30 cellular contexts compared by ENCODE assay signal in the genomic region with DNA sequence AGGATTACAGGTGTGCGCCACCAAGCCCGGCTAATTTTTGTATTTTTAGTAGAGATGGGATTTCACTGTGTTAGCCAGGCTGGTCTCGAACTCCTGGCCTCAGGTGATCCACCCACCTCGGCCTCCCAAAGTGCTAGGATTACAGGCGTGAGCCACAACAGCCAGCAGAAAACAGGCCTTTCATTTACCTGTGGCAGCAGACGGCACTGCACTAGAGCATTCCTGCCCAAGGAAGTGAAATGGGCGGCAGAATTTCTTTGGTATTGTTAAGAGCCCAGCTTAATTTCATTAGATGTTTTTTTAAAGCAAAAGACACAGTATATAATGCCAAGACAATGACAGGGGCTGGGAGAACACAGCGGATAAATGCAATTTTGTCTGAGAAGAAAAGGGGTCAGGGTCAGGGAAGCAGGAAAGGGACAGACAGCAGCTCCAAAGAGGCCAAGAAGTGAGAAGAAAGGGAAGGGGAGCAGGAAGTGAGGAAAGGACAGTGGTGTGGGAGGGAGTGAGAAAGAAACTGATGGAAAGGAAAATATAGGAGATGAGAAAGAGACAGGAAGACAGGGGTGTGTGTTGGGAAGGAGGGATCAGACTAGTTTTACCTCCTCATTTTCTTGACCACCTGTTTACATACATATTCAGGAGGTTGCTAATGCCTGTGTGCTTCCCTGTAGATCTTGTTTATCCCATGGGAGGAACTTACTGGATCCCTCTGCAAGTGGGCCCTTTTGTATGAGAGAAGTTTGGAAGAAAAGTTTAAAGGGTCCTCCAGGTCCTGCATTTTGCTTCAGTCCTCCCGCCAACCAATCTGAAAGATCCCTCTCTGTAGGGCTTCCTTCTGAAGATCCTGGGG.
"Had no signal": no experiment of that assay in that cellular context is flagged by ENCODE, and none has a peak within 500 bp of the region (broad histone marks: within the 10 kb centered on the region; RNA-seq: fewer than 3 reads in every experiment).

No MANE protein-coding gene starts in this region.

- H3K9ac ChIP-seq: parathyroid adenoma had no signal

- H3K9me3 Mint-ChIP-seq: activated naive CD4-positive, alpha-beta T cell treated with anti-CD3 and anti-CD28 coated beads for 36 hours; activated naive CD8-positive, alpha-beta T cell treated with anti-CD3 and anti-CD28 coated beads for 36 hours; activated T-helper 1 cell treated with anti-CD3 and anti-CD28 coated beads, Interleukin-12 subunit alpha, Interleukin-12 subunit beta, Interleukin-2, Interleukin-4 antibody, amounts not matched to agents 30 ng/mL and 10 ng/mL and 1 ng/mL, durations not matched to agents 14 hours and 24 hours and 36 hours; naive B cell; T-helper 2 cell treated with Interferon-gamma antibody and Interleukin-4, amounts not matched to agents 5 μg/mL and 100 μg/mL, for 36 hours had no signal

- H3K27me3 Mint-ChIP-seq: activated naive CD8-positive, alpha-beta T cell treated with anti-CD3 and anti-CD28 coated beads for 36 hours; brain; naive B cell had no signal

- H3K27ac Mint-ChIP-seq: activated naive CD4-positive, alpha-beta T cell treated with anti-CD3 and anti-CD28 coated beads for 36 hours; activated naive CD8-positive, alpha-beta T cell treated with anti-CD3 and anti-CD28 coated beads for 36 hours; activated T-helper 1 cell treated with anti-CD3 and anti-CD28 coated beads, Interleukin-12 subunit alpha, Interleukin-12 subunit beta, Interleukin-2, Interleukin-4 antibody, amounts not matched to agents 30 ng/mL and 10 ng/mL and 1 ng/mL, durations not matched to agents 14 hours and 24 hours and 36 hours; T-helper 2 cell treated with Interferon-gamma antibody and Interleukin-4, amounts not matched to agents 5 μg/mL and 100 μg/mL, for 36 hours had no signal

- H3K36me3 ChIP-seq: ascending aorta, cardiac muscle cell, heart right ventricle, left ventricle myocardium inferior, suprapubic skin, tibial nerve had no signal

- H3K4me3 Mint-ChIP-seq: activated naive CD4-positive, alpha-beta T cell treated with anti-CD3 and anti-CD28 coated beads for 36 hours; activated naive CD8-positive, alpha-beta T cell treated with anti-CD3 and anti-CD28 coated beads for 36 hours; activated T-helper 1 cell treated with anti-CD3 and anti-CD28 coated beads, Interleukin-12 subunit alpha, Interleukin-12 subunit beta, Interleukin-2, Interleukin-4 antibody, amounts not matched to agents 30 ng/mL and 10 ng/mL and 1 ng/mL, durations not matched to agents 14 hours and 24 hours and 36 hours; brain; naive B cell; T-helper 2 cell treated with Interferon-gamma antibody and Interleukin-4, amounts not matched to agents 5 μg/mL and 100 μg/mL, for 36 hours had no signal

- DNase-seq: activated CD4-positive, alpha-beta T cell treated with anti-CD3 and anti-CD28 coated beads for 4 hours; activated CD4-positive, alpha-beta T cell treated with anti-CD3 and anti-CD28 coated beads, Interleukin-2, amount 50 U/mL, for 4 hours; activated CD8-positive, alpha-beta memory T cell treated with anti-CD3 and anti-CD28 coated beads, Interleukin-2, amount 50 U/mL, for 4 hours; activated effector memory CD4-positive, alpha-beta T cell treated with anti-CD3 and anti-CD28 coated beads, Interleukin-2, amount 50 U/mL, for 16 hours; activated naive CD4-positive, alpha-beta T cell treated with anti-CD3 and anti-CD28 coated beads for 36 hours; activated naive CD8-positive, alpha-beta T cell treated with anti-CD3 and anti-CD28 coated beads for 36 hours; activated T-cell treated with anti-CD3 and anti-CD28 coated beads, Interleukin-2, amount 50 U/mL, for 1 hour; dorsolateral prefrontal cortex; effector memory CD4-positive, alpha-beta T cell; foreskin fibroblast; heart right ventricle; islet precursor cell; left ventricle myocardium inferior; naive B cell; occipital lobe; psoas muscle; stimulated activated CD4-positive, alpha-beta T cell treated with anti-CD3 and anti-CD28 coated beads, Interleukin-15, amount 100 ng/mL, for 24 hours; stimulated activated CD4-positive, alpha-beta T cell treated with anti-CD3 and anti-CD28 coated beads, Interleukin-2, amount 100 ng/mL, for 24 hours; stimulated activated naive CD4-positive, alpha-beta T cell; T-helper 1 cell had no signal

- H3K36me3 Mint-ChIP-seq: activated naive CD8-positive, alpha-beta T cell treated with anti-CD3 and anti-CD28 coated beads for 36 hours; naive B cell had no signal

- H3K9me3 ChIP-seq: ascending aorta, heart right ventricle, left ventricle myocardium inferior, psoas muscle, suprapubic skin, tibial nerve had no signal

- H3K27ac ChIP-seq: ascending aorta, cardiac muscle cell, coronary artery, heart right ventricle, parathyroid adenoma, psoas muscle, suprapubic skin, tibial nerve had no signal

- H3K4me3 ChIP-seq: ascending aorta, cardiac muscle cell, coronary artery, dorsolateral prefrontal cortex, heart right ventricle, left ventricle myocardium inferior, lung, psoas muscle, suprapubic skin, tibial nerve had no signal

- H3K27me3 ChIP-seq: ascending aorta, cardiac muscle cell, dorsolateral prefrontal cortex, heart right ventricle, suprapubic skin, tibial nerve had no signal

- H3K4me1 ChIP-seq: ascending aorta, parathyroid adenoma had no signal

- H3K4me1 Mint-ChIP-seq: activated naive CD8-positive, alpha-beta T cell treated with anti-CD3 and anti-CD28 coated beads for 36 hours; naive B cell had no signal

- ATAC-seq: psoas muscle had no signal
